ENCODE assay signal across 2 cellular contexts in the genomic region with DNA sequence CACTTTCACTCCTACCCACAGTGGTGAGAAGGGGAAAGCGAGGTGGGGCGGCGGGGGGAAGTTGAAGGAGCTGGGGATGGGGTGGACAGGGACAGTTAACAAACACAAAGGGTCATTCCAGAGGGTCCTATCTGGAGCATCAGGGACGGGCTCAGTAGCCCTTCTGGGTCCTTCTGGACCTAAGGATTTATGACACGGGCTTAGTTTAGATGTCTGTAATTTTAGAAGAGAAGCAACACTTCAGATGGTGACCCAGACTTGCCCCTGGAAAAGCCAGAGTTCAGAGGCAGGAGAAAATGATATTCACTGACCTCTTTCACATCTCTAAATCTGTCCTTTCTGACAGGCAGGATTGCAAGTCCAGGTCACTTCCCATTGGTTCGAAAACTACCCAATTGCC.
"Had no signal": no experiment of that assay in that cellular context is flagged by ENCODE, and none has a peak within 500 bp of the region (broad histone marks: within the 10 kb centered on the region; RNA-seq: fewer than 3 reads in every experiment).

No MANE protein-coding gene starts in this region.

- DNase-seq: GDM1, GF-D8 had no signal
